In genomic region chr5:111942661-111943401, GRCh38 we compare ENCODE assay signal across 2 cellular contexts.
TF ChIP-seq lines count a peak whose summit lies in the region.

No MANE protein-coding gene starts in this region.

TF ChIP-seq in IMR-90, 13 proteins besides CTCF, POLR2A, EP300 and RAD21:
- TF ChIP-seq SMC3 (IDR thresholded peaks at IDR 0.05; ENCODE audit: low read depth, low read length) (no peak), FOS (IDR thresholded peaks at IDR 0.05; ENCODE audit: low read depth, low read length) (no peak), CEBPB (IDR thresholded peaks at IDR 0.05; ENCODE audit: low read depth, low read length) (peak; percentile 82), NFE2L2 (IDR thresholded peaks at IDR 0.05; ENCODE audit: low read depth, low read length) (no peak), MAFK (IDR thresholded peaks at IDR 0.05; ENCODE audit: low read depth, low read length) (no peak), RFX5 (IDR thresholded peaks at IDR 0.05; ENCODE audit: low read depth, low read length) (no peak), MAZ (IDR thresholded peaks at IDR 0.05; ENCODE audit: borderline replicate concordance, low read depth, low read length) (no peak), CHD1 (IDR thresholded peaks at IDR 0.05; ENCODE audit: low read depth, low read length) (no peak)

TF ChIP-seq in GM23338, 12 proteins besides CTCF, POLR2A, EP300 and RAD21:
- TF ChIP-seq ETS1 (IDR thresholded peaks at IDR 0.05) = no peak
TF ChIP-seq in GM23338: peak in this region for 0.
